1 cellular context compared by ENCODE assay signal in the genomic region with DNA sequence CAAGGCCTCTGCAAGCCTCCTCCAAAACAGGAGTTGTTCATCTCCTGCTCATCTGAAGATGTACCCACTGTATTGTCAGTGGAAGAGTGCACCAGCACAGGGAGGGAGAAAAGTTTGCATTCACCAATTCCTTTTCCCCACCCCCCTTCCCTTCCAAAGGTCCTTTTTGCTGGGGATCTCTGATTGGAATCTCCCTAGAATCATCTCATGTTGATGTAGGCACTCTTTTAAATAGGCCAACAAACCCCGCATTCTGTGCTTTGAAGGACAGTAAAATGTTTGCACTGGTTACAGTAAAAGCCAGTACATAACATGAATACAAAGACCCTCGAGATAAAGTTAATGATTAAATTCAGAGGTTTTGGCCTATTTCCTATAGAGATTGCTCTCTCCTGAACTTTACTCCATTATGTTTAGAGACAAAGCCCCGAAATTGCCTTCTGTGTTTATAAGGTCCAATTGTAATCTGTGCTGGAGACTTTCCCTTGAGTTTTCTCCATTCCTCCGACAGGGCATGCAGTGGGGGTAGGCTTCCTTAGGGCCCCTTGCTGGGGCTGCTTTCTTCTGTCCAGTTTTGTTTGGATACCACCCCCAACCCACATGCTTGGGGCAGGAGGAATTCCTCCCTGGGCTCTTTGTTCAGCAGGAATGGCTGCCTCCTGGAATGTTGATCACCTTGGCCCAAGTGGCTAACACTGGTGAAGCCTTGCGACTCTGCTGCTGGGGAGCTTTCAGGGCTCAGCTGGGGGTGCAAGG.
TF ChIP-seq lines count a peak whose summit lies in the region.

No MANE protein-coding gene starts in this region.

TF ChIP-seq in HepG2, 621 proteins besides CTCF, POLR2A, EP300 and RAD21 (continued from another document and continues in another):
- TF ChIP-seq, protein P1, sequence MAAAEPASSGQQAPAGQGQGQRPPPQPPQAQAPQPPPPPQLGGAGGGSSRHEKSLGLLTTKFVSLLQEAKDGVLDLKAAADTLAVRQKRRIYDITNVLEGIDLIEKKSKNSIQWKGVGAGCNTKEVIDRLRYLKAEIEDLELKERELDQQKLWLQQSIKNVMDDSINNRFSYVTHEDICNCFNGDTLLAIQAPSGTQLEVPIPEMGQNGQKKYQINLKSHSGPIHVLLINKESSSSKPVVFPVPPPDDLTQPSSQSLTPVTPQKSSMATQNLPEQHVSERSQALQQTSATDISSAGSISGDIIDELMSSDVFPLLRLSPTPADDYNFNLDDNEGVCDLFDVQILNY (CRISPR knock-in tag; conservative IDR thresholded peaks at IDR 0.05): no peak
- TF ChIP-seq, protein P2, sequence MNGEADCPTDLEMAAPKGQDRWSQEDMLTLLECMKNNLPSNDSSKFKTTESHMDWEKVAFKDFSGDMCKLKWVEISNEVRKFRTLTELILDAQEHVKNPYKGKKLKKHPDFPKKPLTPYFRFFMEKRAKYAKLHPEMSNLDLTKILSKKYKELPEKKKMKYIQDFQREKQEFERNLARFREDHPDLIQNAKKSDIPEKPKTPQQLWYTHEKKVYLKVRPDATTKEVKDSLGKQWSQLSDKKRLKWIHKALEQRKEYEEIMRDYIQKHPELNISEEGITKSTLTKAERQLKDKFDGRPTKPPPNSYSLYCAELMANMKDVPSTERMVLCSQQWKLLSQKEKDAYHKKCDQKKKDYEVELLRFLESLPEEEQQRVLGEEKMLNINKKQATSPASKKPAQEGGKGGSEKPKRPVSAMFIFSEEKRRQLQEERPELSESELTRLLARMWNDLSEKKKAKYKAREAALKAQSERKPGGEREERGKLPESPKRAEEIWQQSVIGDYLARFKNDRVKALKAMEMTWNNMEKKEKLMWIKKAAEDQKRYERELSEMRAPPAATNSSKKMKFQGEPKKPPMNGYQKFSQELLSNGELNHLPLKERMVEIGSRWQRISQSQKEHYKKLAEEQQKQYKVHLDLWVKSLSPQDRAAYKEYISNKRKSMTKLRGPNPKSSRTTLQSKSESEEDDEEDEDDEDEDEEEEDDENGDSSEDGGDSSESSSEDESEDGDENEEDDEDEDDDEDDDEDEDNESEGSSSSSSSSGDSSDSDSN (CRISPR knock-in tag; IDR thresholded peaks at IDR 0.05): peak; percentile 6; the same call in 1 of the 2 replicates
- TF ChIP-seq TCF7L2 (IDR thresholded peaks at IDR 0.05; ENCODE audit: low read depth, low read length): peak; percentile 66
- TF ChIP-seq ELF3 (CRISPR knock-in tag; IDR thresholded peaks at IDR 0.05): peak; percentile 49
- TF ChIP-seq, protein P3, sequence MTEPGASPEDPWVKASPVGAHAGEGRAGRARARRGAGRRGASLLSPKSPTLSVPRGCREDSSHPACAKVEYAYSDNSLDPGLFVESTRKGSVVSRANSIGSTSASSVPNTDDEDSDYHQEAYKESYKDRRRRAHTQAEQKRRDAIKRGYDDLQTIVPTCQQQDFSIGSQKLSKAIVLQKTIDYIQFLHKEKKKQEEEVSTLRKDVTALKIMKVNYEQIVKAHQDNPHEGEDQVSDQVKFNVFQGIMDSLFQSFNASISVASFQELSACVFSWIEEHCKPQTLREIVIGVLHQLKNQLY (CRISPR knock-in tag; IDR thresholded peaks at IDR 0.05): peak; percentile 19; the same call in 1 of the 2 replicates
- TF ChIP-seq RXRB (CRISPR knock-in tag; IDR thresholded peaks at IDR 0.05; ENCODE audit: borderline replicate concordance): peak; percentile 80
- TF ChIP-seq ZNF460 (CRISPR knock-in tag; IDR thresholded peaks at IDR 0.05; ENCODE audit: borderline replicate concordance): peak; percentile 6; the same call in 1 of the 2 replicates
- TF ChIP-seq, protein P4, sequence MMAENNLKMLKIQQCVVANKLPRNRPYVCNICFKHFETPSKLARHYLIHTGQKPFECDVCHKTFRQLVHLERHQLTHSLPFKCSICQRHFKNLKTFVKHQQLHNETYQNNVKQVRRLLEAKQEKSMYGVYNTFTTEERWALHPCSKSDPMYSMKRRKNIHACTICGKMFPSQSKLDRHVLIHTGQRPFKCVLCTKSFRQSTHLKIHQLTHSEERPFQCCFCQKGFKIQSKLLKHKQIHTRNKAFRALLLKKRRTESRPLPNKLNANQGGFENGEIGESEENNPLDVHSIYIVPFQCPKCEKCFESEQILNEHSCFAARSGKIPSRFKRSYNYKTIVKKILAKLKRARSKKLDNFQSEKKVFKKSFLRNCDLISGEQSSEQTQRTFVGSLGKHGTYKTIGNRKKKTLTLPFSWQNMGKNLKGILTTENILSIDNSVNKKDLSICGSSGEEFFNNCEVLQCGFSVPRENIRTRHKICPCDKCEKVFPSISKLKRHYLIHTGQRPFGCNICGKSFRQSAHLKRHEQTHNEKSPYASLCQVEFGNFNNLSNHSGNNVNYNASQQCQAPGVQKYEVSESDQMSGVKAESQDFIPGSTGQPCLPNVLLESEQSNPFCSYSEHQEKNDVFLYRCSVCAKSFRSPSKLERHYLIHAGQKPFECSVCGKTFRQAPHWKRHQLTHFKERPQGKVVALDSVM (CRISPR knock-in tag; IDR thresholded peaks at IDR 0.05): peak; percentile 42
- TF ChIP-seq KLF13 (CRISPR knock-in tag; IDR thresholded peaks at IDR 0.05): no peak
- 0 out of 2 replicates have a peak, but pooled peaks have one; percentile 13 for TF ChIP-seq RFX1 (IDR thresholded peaks at IDR 0.05)
- TF ChIP-seq LCORL (IDR thresholded peaks at IDR 0.05): 0 out of 2 replicates have a peak, but pooled peaks have one; percentile 53
- TF ChIP-seq LCORL (CRISPR knock-in tag; IDR thresholded peaks at IDR 0.05): peak; percentile 56; the same call in 1 of the 2 replicates
- TF ChIP-seq PAF1 (CRISPR knock-in tag; IDR thresholded peaks at IDR 0.05): 0 out of 2 replicates have a peak, but pooled peaks have one; percentile 51
- TF ChIP-seq SRF (IDR thresholded peaks at IDR 0.05; ENCODE audit: low read depth, low read length): no peak
- TF ChIP-seq, protein P5, sequence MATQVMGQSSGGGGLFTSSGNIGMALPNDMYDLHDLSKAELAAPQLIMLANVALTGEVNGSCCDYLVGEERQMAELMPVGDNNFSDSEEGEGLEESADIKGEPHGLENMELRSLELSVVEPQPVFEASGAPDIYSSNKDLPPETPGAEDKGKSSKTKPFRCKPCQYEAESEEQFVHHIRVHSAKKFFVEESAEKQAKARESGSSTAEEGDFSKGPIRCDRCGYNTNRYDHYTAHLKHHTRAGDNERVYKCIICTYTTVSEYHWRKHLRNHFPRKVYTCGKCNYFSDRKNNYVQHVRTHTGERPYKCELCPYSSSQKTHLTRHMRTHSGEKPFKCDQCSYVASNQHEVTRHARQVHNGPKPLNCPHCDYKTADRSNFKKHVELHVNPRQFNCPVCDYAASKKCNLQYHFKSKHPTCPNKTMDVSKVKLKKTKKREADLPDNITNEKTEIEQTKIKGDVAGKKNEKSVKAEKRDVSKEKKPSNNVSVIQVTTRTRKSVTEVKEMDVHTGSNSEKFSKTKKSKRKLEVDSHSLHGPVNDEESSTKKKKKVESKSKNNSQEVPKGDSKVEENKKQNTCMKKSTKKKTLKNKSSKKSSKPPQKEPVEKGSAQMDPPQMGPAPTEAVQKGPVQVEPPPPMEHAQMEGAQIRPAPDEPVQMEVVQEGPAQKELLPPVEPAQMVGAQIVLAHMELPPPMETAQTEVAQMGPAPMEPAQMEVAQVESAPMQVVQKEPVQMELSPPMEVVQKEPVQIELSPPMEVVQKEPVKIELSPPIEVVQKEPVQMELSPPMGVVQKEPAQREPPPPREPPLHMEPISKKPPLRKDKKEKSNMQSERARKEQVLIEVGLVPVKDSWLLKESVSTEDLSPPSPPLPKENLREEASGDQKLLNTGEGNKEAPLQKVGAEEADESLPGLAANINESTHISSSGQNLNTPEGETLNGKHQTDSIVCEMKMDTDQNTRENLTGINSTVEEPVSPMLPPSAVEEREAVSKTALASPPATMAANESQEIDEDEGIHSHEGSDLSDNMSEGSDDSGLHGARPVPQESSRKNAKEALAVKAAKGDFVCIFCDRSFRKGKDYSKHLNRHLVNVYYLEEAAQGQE (IDR thresholded peaks at IDR 0.05; ENCODE audit: borderline replicate concordance in 1 of 2, low read depth in 1 of 2, low read length in 2 of 2): peak in 1 of 2 experiments; percentile 49; a peak in 2 of 4 replicates
- no peak for TF ChIP-seq RFXANK (CRISPR knock-in tag; IDR thresholded peaks at IDR 0.05)
- TF ChIP-seq, protein P6, sequence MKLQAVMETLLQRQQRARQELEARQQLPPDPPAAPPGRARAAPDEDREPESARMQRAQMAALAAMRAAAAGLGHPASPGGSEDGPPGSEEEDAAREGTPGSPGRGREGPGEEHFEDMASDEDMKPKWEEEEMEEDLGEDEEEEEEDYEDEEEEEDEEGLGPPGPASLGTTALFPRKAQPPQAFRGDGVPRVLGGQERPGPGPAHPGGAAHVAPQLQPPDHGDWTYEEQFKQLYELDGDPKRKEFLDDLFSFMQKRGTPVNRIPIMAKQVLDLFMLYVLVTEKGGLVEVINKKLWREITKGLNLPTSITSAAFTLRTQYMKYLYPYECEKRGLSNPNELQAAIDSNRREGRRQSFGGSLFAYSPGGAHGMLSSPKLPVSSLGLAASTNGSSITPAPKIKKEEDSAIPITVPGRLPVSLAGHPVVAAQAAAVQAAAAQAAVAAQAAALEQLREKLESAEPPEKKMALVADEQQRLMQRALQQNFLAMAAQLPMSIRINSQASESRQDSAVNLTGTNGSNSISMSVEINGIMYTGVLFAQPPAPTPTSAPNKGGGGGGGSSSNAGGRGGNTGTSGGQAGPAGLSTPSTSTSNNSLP (IDR thresholded peaks at IDR 0.05; ENCODE audit: low read depth, low read length): peak; percentile 93
- TF ChIP-seq KDM4B (CRISPR knock-in tag; IDR thresholded peaks at IDR 0.05): peak; percentile 19; the same call in 1 of the 2 replicates
- peak; percentile 49 for TF ChIP-seq FOXA1 (IDR thresholded peaks at IDR 0.05)
- peak; percentile 60 for TF ChIP-seq FOXA1 (CRISPR knock-in tag; IDR thresholded peaks at IDR 0.05)
- TF ChIP-seq SIX4 (CRISPR knock-in tag; IDR thresholded peaks at IDR 0.05): 0 out of 2 replicates have a peak, but pooled peaks have one; percentile 6
- peak; percentile 82 for TF ChIP-seq ZSCAN29 (CRISPR knock-in tag; conservative IDR thresholded peaks at IDR 0.05)
- TF ChIP-seq, protein P7, sequence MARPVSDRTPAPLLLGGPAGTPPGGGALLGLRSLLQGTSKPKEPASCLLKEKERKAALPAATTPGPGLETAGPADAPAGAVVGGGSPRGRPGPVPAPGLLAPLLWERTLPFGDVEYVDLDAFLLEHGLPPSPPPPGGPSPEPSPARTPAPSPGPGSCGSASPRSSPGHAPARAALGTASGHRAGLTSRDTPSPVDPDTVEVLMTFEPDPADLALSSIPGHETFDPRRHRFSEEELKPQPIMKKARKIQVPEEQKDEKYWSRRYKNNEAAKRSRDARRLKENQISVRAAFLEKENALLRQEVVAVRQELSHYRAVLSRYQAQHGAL (CRISPR knock-in tag; IDR thresholded peaks at IDR 0.05; ENCODE audit: not compliant biosample characterization): no peak
- 0 out of 2 replicates have a peak, but pooled peaks have one; percentile 11 for TF ChIP-seq PHF8 (CRISPR knock-in tag; IDR thresholded peaks at IDR 0.05)
- no peak for TF ChIP-seq MTA3 (CRISPR knock-in tag; IDR thresholded peaks at IDR 0.05)
- TF ChIP-seq IRF2 (CRISPR knock-in tag; IDR thresholded peaks at IDR 0.05): peak; percentile 26; the same call in 1 of the 2 replicates
- TF ChIP-seq ELF4 (CRISPR knock-in tag; IDR thresholded peaks at IDR 0.05; ENCODE audit: borderline replicate concordance): no peak
- TF ChIP-seq TBX2 (CRISPR knock-in tag; IDR thresholded peaks at IDR 0.05; ENCODE audit: borderline replicate concordance): peak; percentile 74; the same call in 1 of the 2 replicates
- TF ChIP-seq, protein P8, sequence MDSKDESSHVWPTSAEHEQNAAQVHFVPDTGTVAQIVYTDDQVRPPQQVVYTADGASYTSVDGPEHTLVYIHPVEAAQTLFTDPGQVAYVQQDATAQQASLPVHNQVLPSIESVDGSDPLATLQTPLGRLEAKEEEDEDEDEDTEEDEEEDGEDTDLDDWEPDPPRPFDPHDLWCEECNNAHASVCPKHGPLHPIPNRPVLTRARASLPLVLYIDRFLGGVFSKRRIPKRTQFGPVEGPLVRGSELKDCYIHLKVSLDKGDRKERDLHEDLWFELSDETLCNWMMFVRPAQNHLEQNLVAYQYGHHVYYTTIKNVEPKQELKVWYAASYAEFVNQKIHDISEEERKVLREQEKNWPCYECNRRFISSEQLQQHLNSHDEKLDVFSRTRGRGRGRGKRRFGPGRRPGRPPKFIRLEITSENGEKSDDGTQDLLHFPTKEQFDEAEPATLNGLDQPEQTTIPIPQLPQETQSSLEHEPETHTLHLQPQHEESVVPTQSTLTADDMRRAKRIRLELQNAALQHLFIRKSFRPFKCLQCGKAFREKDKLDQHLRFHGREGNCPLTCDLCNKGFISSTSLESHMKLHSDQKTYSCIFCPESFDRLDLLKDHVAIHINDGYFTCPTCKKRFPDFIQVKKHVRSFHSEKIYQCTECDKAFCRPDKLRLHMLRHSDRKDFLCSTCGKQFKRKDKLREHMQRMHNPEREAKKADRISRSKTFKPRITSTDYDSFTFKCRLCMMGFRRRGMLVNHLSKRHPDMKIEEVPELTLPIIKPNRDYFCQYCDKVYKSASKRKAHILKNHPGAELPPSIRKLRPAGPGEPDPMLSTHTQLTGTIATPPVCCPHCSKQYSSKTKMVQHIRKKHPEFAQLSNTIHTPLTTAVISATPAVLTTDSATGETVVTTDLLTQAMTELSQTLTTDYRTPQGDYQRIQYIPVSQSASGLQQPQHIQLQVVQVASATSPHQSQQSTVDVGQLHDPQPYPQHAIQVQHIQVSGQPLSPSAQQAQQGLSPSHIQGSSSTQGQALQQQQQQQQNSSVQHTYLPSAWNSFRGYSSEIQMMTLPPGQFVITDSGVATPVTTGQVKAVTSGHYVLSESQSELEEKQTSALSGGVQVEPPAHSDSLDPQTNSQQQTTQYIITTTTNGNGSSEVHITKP (CRISPR knock-in tag; IDR thresholded peaks at IDR 0.05; ENCODE audit: low read depth): peak; percentile 97
- 0 out of 2 replicates have a peak, but pooled peaks have one; percentile 61 for TF ChIP-seq SP4 (CRISPR knock-in tag; IDR thresholded peaks at IDR 0.05)
- TF ChIP-seq ZMYM4 (CRISPR knock-in tag; IDR thresholded peaks at IDR 0.05): no peak
- TF ChIP-seq FOXA3 (CRISPR knock-in tag; IDR thresholded peaks at IDR 0.05): peak; percentile 63
- peak; percentile 79 for TF ChIP-seq SAP130 (CRISPR knock-in tag; IDR thresholded peaks at IDR 0.05; ENCODE audit: low read depth)
- peak; percentile 81; the same call in 1 of the 2 replicates for TF ChIP-seq ZNF615 (CRISPR knock-in tag; IDR thresholded peaks at IDR 0.05; ENCODE audit: borderline replicate concordance)
- peak; percentile 85; the same call in 1 of the 2 replicates for TF ChIP-seq ZNF136 (CRISPR knock-in tag; IDR thresholded peaks at IDR 0.05; ENCODE audit: low read depth)
- TF ChIP-seq, protein P9, sequence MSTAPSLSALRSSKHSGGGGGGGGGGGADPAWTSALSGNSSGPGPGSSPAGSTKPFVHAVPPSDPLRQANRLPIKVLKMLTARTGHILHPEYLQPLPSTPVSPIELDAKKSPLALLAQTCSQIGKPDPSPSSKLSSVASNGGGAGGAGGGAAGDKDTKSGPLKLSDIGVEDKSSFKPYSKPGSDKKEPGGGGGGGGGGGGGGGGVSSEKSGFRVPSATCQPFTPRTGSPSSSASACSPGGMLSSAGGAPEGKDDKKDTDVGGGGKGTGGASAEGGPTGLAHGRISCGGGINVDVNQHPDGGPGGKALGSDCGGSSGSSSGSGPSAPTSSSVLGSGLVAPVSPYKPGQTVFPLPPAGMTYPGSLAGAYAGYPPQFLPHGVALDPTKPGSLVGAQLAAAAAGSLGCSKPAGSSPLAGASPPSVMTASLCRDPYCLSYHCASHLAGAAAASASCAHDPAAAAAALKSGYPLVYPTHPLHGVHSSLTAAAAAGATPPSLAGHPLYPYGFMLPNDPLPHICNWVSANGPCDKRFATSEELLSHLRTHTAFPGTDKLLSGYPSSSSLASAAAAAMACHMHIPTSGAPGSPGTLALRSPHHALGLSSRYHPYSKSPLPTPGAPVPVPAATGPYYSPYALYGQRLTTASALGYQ (CRISPR knock-in tag; IDR thresholded peaks at IDR 0.05): 0 out of 2 replicates have a peak, but pooled peaks have one; percentile 10
